Comparison of ENCODE assay signal across 19 cellular contexts in genomic region chr12:4807116-4807783, GRCh38.
DNase-seq lines count a peak whose midpoint lies in the region; ATAC-seq, FAIRE-seq and TF ChIP-seq lines count a peak whose summit lies in the region.
"Had no signal": no experiment of that assay in that cellular context is flagged by ENCODE, and none has a peak within 500 bp of the region (broad histone marks: within the 10 kb centered on the region; RNA-seq: fewer than 3 reads in every experiment).

No MANE protein-coding gene starts in this region.

- TF ChIP-seq POLR2A in GM12878 (IDR thresholded peaks at IDR 0.05; ENCODE audit: low read depth, low read length) = no peak

- peaks cover 26% of the 10 kb centered on the region for H3K4me1 ChIP-seq in Loucy (ENCODE audit: insufficient read depth, low read length, poor library complexity, severe bottlenecking)
- H3K4me1 ChIP-seq in GM12878 (ENCODE audit: control insufficient read depth, insufficient read depth, low read length) = peaks cover 11% of the 10 kb centered on the region
- H3K4me1 ChIP-seq in PC-3 (ENCODE audit: insufficient read depth, low read length) = no peaks in the 10 kb centered on the region

- BruUV-seq in GM12878 (replicated peaks; lab: Mats Ljungman, UMichigan) (no TSS peak), PC-3 (replicated peaks; lab: Mats Ljungman, UMichigan) (no TSS peak)

- no peak overlapping the region for H3K4me3 Mint-ChIP-seq in stimulated activated naive CD8-positive, alpha-beta T cell treated with anti-CD3 and anti-CD28 coated beads, Interleukin-15, Interleukin-2, amounts not matched to agents 100 ng/mL and 50 ng/mL, for 24 hours

- peak in 1 of 2 experiments; percentile 29; a peak in 1 of 4 replicates for TF ChIP-seq EP300 in GM12878 (IDR thresholded peaks at IDR 0.05; ENCODE audit: borderline replicate concordance in 1 of 2, control insufficient read depth in 1 of 2, low read depth in 2 of 2, low read length in 2 of 2)

- H2AFZ ChIP-seq in Loucy (ENCODE audit: low read length) (no peak overlapping the region), GM12878 (ENCODE audit: control insufficient read depth, low read depth, low read length) (no peak overlapping the region; the same call in 1 of the 2 replicates), PC-3 (ENCODE audit: low read length) (no peak overlapping the region)

- H3F3A ChIP-seq in Loucy (ENCODE audit: low read depth) = no peaks in the 10 kb centered on the region
- no peaks in the 10 kb centered on the region for H3F3A ChIP-seq in PC-3 (ENCODE audit: low read length, unreplicated experiment)

- no peak for TF ChIP-seq RAD21 in GM12878 (IDR thresholded peaks at IDR 0.05; ENCODE audit: insufficient read depth, low read depth, low read length)

- RAD21 ChIA-PET in GM12878 (lab: Charles Lee; ENCODE audit: unreplicated experiment) = interaction anchor here (0.6 kb wide), 1 partner anchor 50 kb away, joined by 3 read pairs; no protein-coding TSS in a partner anchor

- TF ChIP-seq CTCF in Loucy (conservative IDR thresholded peaks at IDR 0.05; ENCODE audit: low read length) (no peak), GM12878 (IDR thresholded peaks at IDR 0.05 in 2 of 3, conservative IDR thresholded peaks at IDR 0.05 in 1 of 3; ENCODE audit: control insufficient read depth in 2 of 3, extremely low read depth in 1 of 3, insufficient read depth in 1 of 3, low read depth in 3 of 3, low read length in 3 of 3) (no peak), PC-3 (conservative IDR thresholded peaks at IDR 0.05; ENCODE audit: low read depth, low read length) (no peak)

- H3K9me3 ChIP-seq in Loucy (ENCODE audit: insufficient read depth, low read depth, low read length) (no peaks in the 10 kb centered on the region), GM12878 (replicated peaks; ENCODE audit: control insufficient read depth, insufficient read depth, low read length) (no peaks in the 10 kb centered on the region), PC-3 (ENCODE audit: low read length) (no peaks in the 10 kb centered on the region)
- H3K9me3 ChIP-seq: transverse colon had no signal

- H3K27me3 ChIP-seq in Loucy (ENCODE audit: insufficient read depth, low read length, poor library complexity, severe bottlenecking) (no peaks in the 10 kb centered on the region), GM12878 (replicated peaks in 1 of 2; ENCODE audit: control insufficient read depth in 2 of 2, insufficient read depth in 2 of 2, low read length in 1 of 2) (no peaks in the 10 kb centered on the region), PC-3 (ENCODE audit: low read length) (0 out of 2 replicates have a peak, but pooled peaks cover 2% of the 10 kb centered on the region)

- H3K4me1 Mint-ChIP-seq in stimulated activated naive CD8-positive, alpha-beta T cell treated with anti-CD3 and anti-CD28 coated beads, Interleukin-15, Interleukin-2, amounts not matched to agents 100 ng/mL and 50 ng/mL, for 24 hours (ENCODE audit: low read depth) = peaks cover 41% of the 10 kb centered on the region

- H3K27me3 Mint-ChIP-seq in stimulated activated naive CD8-positive, alpha-beta T cell treated with anti-CD3 and anti-CD28 coated beads, Interleukin-15, Interleukin-2, amounts not matched to agents 100 ng/mL and 50 ng/mL, for 24 hours = peaks cover 34% of the 10 kb centered on the region

- POLR2A ChIA-PET in GM12878 (lab: Charles Lee) (no interaction called here), PC-3 (lab: Charles Lee; ENCODE audit: unreplicated experiment) (no interaction called here)

- no peak for DNase-seq in stimulated activated naive CD8-positive, alpha-beta T cell treated with anti-CD3 and anti-CD28 coated beads, Interleukin-15, Interleukin-2, amounts not matched to agents 100 U/mL and 50 U/mL, for 24 hours
- DNase-seq in GM12878 (ENCODE audit: low read depth, low spot score) (no peak), activated gamma-delta T cell treated with Interleukin-2 at 50 U/mL for 16 hours (no peak), PC-3 (no peak), hypothalamus (lab: John Stamatoyannopoulos, UW) (no peak)
- DNase-seq: AML-193; GF-D8; NCI-H1436 treated with DMSO at 0.1 percent for 48 hours; NCI-H2171 treated with DMSO at 0.1 percent for 48 hours; NCI-H69; right cardiac atrium; stimulated activated CD4-positive, alpha-beta T cell treated with anti-CD3 and anti-CD28 coated beads, Interleukin-15, amount 100 ng/mL, for 24 hours; SW 1271; transverse colon had no signal

- peak overlapping the region; percentile 47 for H3K4me2 ChIP-seq in Loucy (ENCODE audit: low read depth, low read length, poor library complexity, severe bottlenecking)
- no peak overlapping the region for H3K4me2 ChIP-seq in GM12878 (ENCODE audit: control insufficient read depth, insufficient read depth)
- H3K4me2 ChIP-seq in PC-3 (ENCODE audit: low read length) = no peak overlapping the region

- H3K27ac Mint-ChIP-seq in stimulated activated naive CD8-positive, alpha-beta T cell treated with anti-CD3 and anti-CD28 coated beads, Interleukin-15, Interleukin-2, amounts not matched to agents 100 ng/mL and 50 ng/mL, for 24 hours = peak overlapping the region; percentile 27

- H3K9ac ChIP-seq in Loucy (ENCODE audit: low read depth, low read length, poor library complexity, severe bottlenecking) (no peak overlapping the region), GM12878 (ENCODE audit: control insufficient read depth, insufficient read depth, low read length) (no peak overlapping the region), PC-3 (ENCODE audit: low read length) (no peak overlapping the region)

- no peak overlapping the region for H3K27ac ChIP-seq in GM12878 (ENCODE audit: control insufficient read depth, insufficient read depth)
- H3K27ac ChIP-seq in PC-3 (ENCODE audit: low read length) = no peak overlapping the region
- H3K27ac ChIP-seq: transverse colon had no signal

- 21% methylated on average over 6 of the region's 6 CpGs for WGBS in GM12878 (ENCODE audit: insufficient coverage, insufficient replicate concordance, low lambda C conversion rate, missing lambda C conversion rate)

- FAIRE-seq in GM12878 (lab: Jason Lieb, UNC) = peak; percentile 13
- FAIRE-seq: colon, islet of Langerhans had no signal

- no peak for ATAC-seq in stimulated activated naive CD8-positive, alpha-beta T cell treated with anti-CD3 and anti-CD28 coated beads, Interleukin-15, Interleukin-2, amounts not matched to agents 100 U/mL and 50 U/mL, for 24 hours
- ATAC-seq in GM12878 (peak; percentile 49), PC-3 (no peak)
- ATAC-seq: right cardiac atrium, Right ventricle myocardium inferior had no signal

- in situ Hi-C loops in GM12878 (cut with MboI) = no loop called here

- H3K79me2 ChIP-seq in Loucy (ENCODE audit: insufficient read depth, low read length) (no peaks in the 10 kb centered on the region), GM12878 (ENCODE audit: control insufficient read depth, insufficient read depth, low read length) (no peaks in the 10 kb centered on the region), PC-3 (ENCODE audit: low read length) (no peaks in the 10 kb centered on the region)

- SMC1A ChIA-PET in GM12878 (lab: Charles Lee; ENCODE audit: uncharacterized antibody, unreplicated experiment) = interaction anchor here (0.9 to 2.4 kb wide), 2 partner anchors 41 to 136 kb away, joined by 3 to 7 read pairs; no protein-coding TSS in a partner anchor

- intact Hi-C loops in GM12878 (cut with micrococcal nuclease; ENCODE audit: unreplicated experiment) = no loop called here
- intact Hi-C loops in PC-3 (cut with micrococcal nuclease) = no loop called here

- H3K36me3 ChIP-seq in Loucy (ENCODE audit: insufficient read depth, low read length) = no peaks in the 10 kb centered on the region
- H3K36me3 ChIP-seq in GM12878 (ENCODE audit: control insufficient read depth in 2 of 2, insufficient read depth in 2 of 2, low read length in 1 of 2) = no peaks in the 10 kb centered on the region; a peak in 1 of 4 replicates
- H3K36me3 ChIP-seq in PC-3 (ENCODE audit: low read depth, low read length) = no peaks in the 10 kb centered on the region
- H3K36me3 ChIP-seq: transverse colon had no signal

- no peaks in the 10 kb centered on the region for H3K9me2 ChIP-seq in Loucy (replicated peaks; ENCODE audit: low read depth, low read length)
- H3K9me2 ChIP-seq in PC-3 (replicated peaks; ENCODE audit: low read length) = no peaks in the 10 kb centered on the region

- CTCF ChIA-PET in GM12878 (lab: Yijun Ruan, JAX) = interaction anchor here (0.7 to 1.4 kb wide), 2 partner anchors 13 to 42 kb away, joined by 3 to 6 read pairs; no protein-coding TSS in a partner anchor
- CTCF ChIA-PET in PC-3 (lab: Charles Lee) = no interaction called here

- H3K36me3 Mint-ChIP-seq in stimulated activated naive CD8-positive, alpha-beta T cell treated with anti-CD3 and anti-CD28 coated beads, Interleukin-15, Interleukin-2, amounts not matched to agents 100 ng/mL and 50 ng/mL, for 24 hours (ENCODE audit: low read depth) = no peaks in the 10 kb centered on the region

- no peaks in the 10 kb centered on the region for H3K9me3 Mint-ChIP-seq in stimulated activated naive CD8-positive, alpha-beta T cell treated with anti-CD3 and anti-CD28 coated beads, Interleukin-15, Interleukin-2, amounts not matched to agents 100 ng/mL and 50 ng/mL, for 24 hours

- H4K20me1 ChIP-seq in Loucy (ENCODE audit: insufficient read depth, low read length, poor library complexity, severe bottlenecking) (no peaks in the 10 kb centered on the region), GM12878 (ENCODE audit: control insufficient read depth, insufficient read depth) (no peaks in the 10 kb centered on the region; the same call in 1 of the 2 replicates), PC-3 (ENCODE audit: low read length) (no peaks in the 10 kb centered on the region)

- H3K4me3 ChIP-seq in Loucy (ENCODE audit: low read length, poor library complexity, severe bottlenecking) (peak overlapping the region; percentile 14), GM12878 (no peak overlapping the region), PC-3 (ENCODE audit: low read length) (no peak overlapping the region)
- H3K4me3 ChIP-seq: transverse colon had no signal

TF ChIP-seq in GM12878, 131 proteins besides CTCF, POLR2A, EP300 and RAD21 (continues in another document):
- TF ChIP-seq IKZF2 (IDR thresholded peaks at IDR 0.05) = peak in 1 of 2 experiments; percentile 29; a peak in 1 of 4 replicates
- no peak for TF ChIP-seq USF2 (IDR thresholded peaks at IDR 0.05; ENCODE audit: borderline replicate concordance, low read depth, low read length)
- no peak for TF ChIP-seq RBBP5 (conservative IDR thresholded peaks at IDR 0.05)
- no peak for TF ChIP-seq IKZF1 (conservative IDR thresholded peaks at IDR 0.05)
- TF ChIP-seq EED (IDR thresholded peaks at IDR 0.05; ENCODE audit: low read depth) = peak; percentile 17; the same call in 1 of the 2 replicates
- TF ChIP-seq FOS (IDR thresholded peaks at IDR 0.05; ENCODE audit: borderline replicate concordance, extremely low read depth, insufficient read length) = no peak
- TF ChIP-seq RAD51 (IDR thresholded peaks at IDR 0.05) = no peak
